In genomic region chr12:76264617-76265016, GRCh38 we compare ENCODE assay signal across 13 cellular contexts.
DNase-seq lines count a peak whose midpoint lies in the region; ATAC-seq and TF ChIP-seq lines count a peak whose summit lies in the region.
"Had no signal": no experiment of that assay in that cellular context is flagged by ENCODE, and none has a peak within 500 bp of the region (broad histone marks: within the 10 kb centered on the region; RNA-seq: fewer than 3 reads in every experiment).

No MANE protein-coding gene starts in this region.

- H3K4me3 Mint-ChIP-seq in stimulated activated effector memory CD8-positive, alpha-beta T cell treated with anti-CD3 and anti-CD28 coated beads, Interleukin-12 subunit alpha, Interleukin-12 subunit beta, amount 100 ng/mL, for 72 hours, result no peak overlapping the region
- H3K4me3 Mint-ChIP-seq: HFFc6 had no signal

- in situ Hi-C loops in mammary epithelial cell (cut with MboI; ENCODE audit: low sequenced_read_pairs in 2 of 2), result no loop called here
- in situ Hi-C loops in ACHN (cut with HindIII; ENCODE audit: low pct_ligation_motif_present, low pct_unique_long_range_greater_than_20kb, low sequenced_read_pairs), result no loop called here

- H3K4me3 ChIP-seq in LNCaP clone FGC (ENCODE audit: low read depth, low read length) (no peak overlapping the region), mammary epithelial cell (replicated peaks in 1 of 3; ENCODE audit: insufficient read depth in 1 of 3, low read depth in 2 of 3, low read length in 3 of 3) (no peak overlapping the region), fibroblast of villous mesenchyme (ENCODE audit: low read depth, low read length) (no peak overlapping the region)

- H3K4me1 Mint-ChIP-seq in stimulated activated effector memory CD8-positive, alpha-beta T cell treated with anti-CD3 and anti-CD28 coated beads, Interleukin-12 subunit alpha, Interleukin-12 subunit beta, amount 100 ng/mL, for 72 hours, result no peaks in the 10 kb centered on the region

- TF ChIP-seq CTCF in LNCaP clone FGC (IDR thresholded peaks at IDR 0.05; ENCODE audit: control insufficient read depth, extremely low read depth, insufficient read depth) (no peak), mammary epithelial cell (conservative IDR thresholded peaks at IDR 0.05 in 1 of 2, IDR thresholded peaks at IDR 0.05 in 1 of 2; ENCODE audit: extremely low read depth in 1 of 2, insufficient read depth in 1 of 2, low read depth in 1 of 2, low read length in 2 of 2) (no peak), fibroblast of villous mesenchyme (IDR thresholded peaks at IDR 0.05; ENCODE audit: insufficient read depth, low read depth, low read length) (no peak)

- no peaks in the 10 kb centered on the region for H3K36me3 Mint-ChIP-seq in stimulated activated effector memory CD8-positive, alpha-beta T cell treated with anti-CD3 and anti-CD28 coated beads, Interleukin-12 subunit alpha, Interleukin-12 subunit beta, amount 100 ng/mL, for 72 hours

- H3K27ac ChIP-seq in mammary epithelial cell (ENCODE audit: insufficient read depth, low read depth, low read length), result peak overlapping the region; percentile 39

- peak overlapping the region; percentile 27 for H3K4me2 ChIP-seq in mammary epithelial cell (ENCODE audit: insufficient read depth, low read depth, low read length)

- H3K9me3 Mint-ChIP-seq in stimulated activated effector memory CD8-positive, alpha-beta T cell treated with anti-CD3 and anti-CD28 coated beads, Interleukin-12 subunit alpha, Interleukin-12 subunit beta, amount 100 ng/mL, for 72 hours, result no peaks in the 10 kb centered on the region

- no TSS peak for BruUV-seq in mammary epithelial cell (replicated peaks; lab: Mats Ljungman, UMichigan)

- H3K9me3 ChIP-seq in mammary epithelial cell (replicated peaks; ENCODE audit: insufficient read depth, low read length), result peaks cover 6% of the 10 kb centered on the region

- no peaks in the 10 kb centered on the region for H3K36me3 ChIP-seq in mammary epithelial cell (ENCODE audit: insufficient read depth, low read length)

- DNase-seq in LNCaP clone FGC (ENCODE audit: low read depth) (peak; percentile 95), mammary epithelial cell (peak; percentile 45), fibroblast of villous mesenchyme (ENCODE audit: low read depth) (peak; percentile 51), COLO829 (ENCODE audit: low spot score) (no peak), ACHN (no peak)
- DNase-seq in stimulated activated effector memory CD8-positive, alpha-beta T cell treated with anti-CD3 and anti-CD28 coated beads, Interleukin-12 subunit alpha, Interleukin-12 subunit beta, amount 100 ng/mL, for 72 hours (ENCODE audit: low spot score in 2 of 2), result no peak
- DNase-seq: activated effector memory CD4-positive, alpha-beta T cell treated with anti-CD3 and anti-CD28 coated beads, Interleukin-2, amount 50 U/mL, for 16 hours; EL; HFFc6; hypothalamus; NCI-H2227 treated with DMSO at 0.1 percent for 48 hours; NK-92 treated with Interleukin-12 subunit alpha and Interleukin-12 subunit beta, amount 100 ng/mL, for 24 hours had no signal

- H3K9ac ChIP-seq in mammary epithelial cell (ENCODE audit: insufficient read depth, low read length), result no peak overlapping the region

- CTCF ChIA-PET in mammary epithelial cell (lab: Charles Lee; ENCODE audit: low non-redundant PET), result interaction anchor here (0.5 kb wide), 1 partner anchor 165 kb away, joined by 7 read pairs; no protein-coding TSS in a partner anchor

- H4K20me1 ChIP-seq in mammary epithelial cell (ENCODE audit: insufficient read depth, low read length), result no peaks in the 10 kb centered on the region

- dilution Hi-C loops in mammary epithelial cell (cut with HindIII; ENCODE audit: low sequenced_read_pairs), result no loop called here

- H3K27me3 ChIP-seq in mammary epithelial cell (ENCODE audit: insufficient read depth, low read length), result no peaks in the 10 kb centered on the region

- intact Hi-C loops in mammary epithelial cell (cut with micrococcal nuclease), result loop anchor here (1.0 kb wide), 1 partner anchor 180 kb away; the partner anchor contains the start of gene NAP1L1

- peaks cover 40% of the 10 kb centered on the region for H3K4me1 ChIP-seq in mammary epithelial cell (ENCODE audit: insufficient read depth, low read length)

- peak; percentile 48 for ATAC-seq in stimulated activated effector memory CD8-positive, alpha-beta T cell treated with anti-CD3 and anti-CD28 coated beads, Interleukin-12 subunit alpha, Interleukin-12 subunit beta, amount 100 ng/mL, for 72 hours
- ATAC-seq in HG02852 (IDR thresholded peaks at IDR 0.05; ENCODE audit: unreplicated experiment), result no peak

- H3K27ac Mint-ChIP-seq in stimulated activated effector memory CD8-positive, alpha-beta T cell treated with anti-CD3 and anti-CD28 coated beads, Interleukin-12 subunit alpha, Interleukin-12 subunit beta, amount 100 ng/mL, for 72 hours, result no peak overlapping the region
- H3K27ac Mint-ChIP-seq: HFFc6 had no signal

- H3K79me2 ChIP-seq in mammary epithelial cell (ENCODE audit: insufficient read depth, low read length), result peaks cover 26% of the 10 kb centered on the region

- peak overlapping the region; percentile 40 for H2AFZ ChIP-seq in mammary epithelial cell (ENCODE audit: low read depth, low read length)

Comparison
In these comparisons a context has a peak if more than half of its experiments do, and no peak if none do; other contexts are left out.
1. DNase-seq: peak in LNCaP clone FGC (single experiment), mammary epithelial cell (single experiment) and fibroblast of villous mesenchyme (single experiment); none in stimulated activated effector memory CD8-positive, alpha-beta T cell treated with anti-CD3 and anti-CD28 coated beads, Interleukin-12 subunit alpha, Interleukin-12 subunit beta, amount 100 ng/mL, for 72 hours (0 of 2), COLO829 (single experiment) and ACHN (single experiment).